ENCODE assay signal across 15 cellular contexts in genomic region chr5:162565-163337, GRCh38. TPM values are rescaled to one million over a fixed set of nuclear protein-coding genes. Genes with fewer than 3 reads are reported as not detected.
"Had no signal": no experiment of that assay in that cellular context is flagged by ENCODE, and none has a peak within 500 bp of the region (broad histone marks: within the 10 kb centered on the region; RNA-seq: fewer than 3 reads in every experiment).

No MANE protein-coding gene starts in this region.

- H3K9me3 Mint-ChIP-seq: activated T-cell treated with anti-CD3 and anti-CD28 coated beads, Interleukin-2, amount 50 U/mL, for 24 hours; mesothelial cell of epicardium had no signal

- H3K4me1 Mint-ChIP-seq: mesothelial cell of epicardium had no signal

- H3K36me3 ChIP-seq: heart right ventricle, right atrium auricular region, thoracic aorta had no signal

- H3K27me3 ChIP-seq: right atrium auricular region had no signal

- DNase-seq: activated CD4-positive, alpha-beta T cell treated with anti-CD3 and anti-CD28 coated beads, Interleukin-2, amount 50 U/mL, for 4 hours; activated CD4-positive, CD25-positive, alpha-beta regulatory T cell; activated gamma-delta T cell treated with Interleukin-2 at 50 U/mL for 16 hours; activated T-cell treated with anti-CD3 and anti-CD28 coated beads, Interleukin-2, amount 50 U/mL, for 24 hours; caudate nucleus; cortex of kidney; effector CD8-positive, alpha-beta T cell; heart right ventricle; islet precursor cell; T-helper 2 cell had no signal

- H3K9me3 ChIP-seq: heart right ventricle, right atrium auricular region, thoracic aorta had no signal

- H3K4me3 ChIP-seq: heart right ventricle, right atrium auricular region, thoracic aorta had no signal

- H3K27ac ChIP-seq: heart right ventricle, right atrium auricular region, thoracic aorta had no signal

- H3K4me3 Mint-ChIP-seq: activated T-cell treated with anti-CD3 and anti-CD28 coated beads, Interleukin-2, amount 50 U/mL, for 24 hours; mesothelial cell of epicardium; stimulated activated naive CD8-positive, alpha-beta T cell treated with anti-CD3 and anti-CD28 coated beads, Interleukin-15, Interleukin-2, amounts not matched to agents 100 ng/mL and 50 ng/mL, for 24 hours had no signal

- H3K4me1 ChIP-seq: right atrium auricular region had no signal

RNA-seq across cellular contexts. Expression of gene LRRC14B, which starts 28.5 kb away (rescaled TPM):
- total RNA-seq: fibroblast of lung, thoracic aorta had no signal
